In the genomic region with DNA sequence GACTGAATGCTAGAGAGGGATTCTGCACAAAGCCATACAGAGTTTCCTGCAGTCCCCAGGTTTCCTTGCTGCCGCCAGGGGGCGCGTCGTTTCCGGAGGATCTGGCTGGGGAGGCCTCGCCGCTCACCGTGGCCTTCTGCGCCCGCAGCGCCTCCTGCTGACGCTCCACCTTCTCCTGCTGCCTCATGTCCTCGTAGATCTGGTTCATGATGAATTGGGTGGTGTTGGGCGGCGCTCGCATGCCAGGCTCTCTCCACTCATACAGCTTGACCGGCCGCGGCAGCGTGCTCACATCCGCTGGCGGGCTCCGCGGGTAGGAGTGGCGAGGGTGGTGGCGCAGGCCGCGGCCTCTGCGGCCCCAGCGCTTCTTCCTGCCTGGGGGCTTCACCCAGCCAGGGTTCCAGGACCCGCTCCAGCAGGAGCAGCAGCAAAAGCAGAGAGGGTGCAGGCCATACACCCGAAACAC, we compare ENCODE assay signal across 1 cellular context.
TF ChIP-seq lines count a peak whose summit lies in the region.

No MANE protein-coding gene starts in this region.

TF ChIP-seq in H1, 55 proteins besides CTCF, POLR2A, EP300 and RAD21 (continued from another document):
- TF ChIP-seq TEAD4 (IDR thresholded peaks at IDR 0.05; ENCODE audit: low read depth, low read length): 0 out of 2 replicates have a peak, but pooled peaks have one; percentile 29
- TF ChIP-seq, protein P1, sequence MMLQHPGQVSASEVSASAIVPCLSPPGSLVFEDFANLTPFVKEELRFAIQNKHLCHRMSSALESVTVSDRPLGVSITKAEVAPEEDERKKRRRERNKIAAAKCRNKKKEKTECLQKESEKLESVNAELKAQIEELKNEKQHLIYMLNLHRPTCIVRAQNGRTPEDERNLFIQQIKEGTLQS (IDR thresholded peaks at IDR 0.05; ENCODE audit: insufficient read depth, low read depth, low read length): 0 out of 2 replicates have a peak, but pooled peaks have one; percentile 1
